1 cellular context compared by ENCODE assay signal in genomic region chr2:30267161-30267568, GRCh38.
TF ChIP-seq lines count a peak whose summit lies in the region.

No MANE protein-coding gene starts in this region.

TF ChIP-seq in H1, 55 proteins besides CTCF, POLR2A, EP300 and RAD21 (continued from another document):
- no peak for TF ChIP-seq SIX5 (IDR thresholded peaks at IDR 0.05; ENCODE audit: low read depth, low read length)
- TF ChIP-seq ASH2L (IDR thresholded peaks at IDR 0.05; ENCODE audit: low read length) = no peak
- TF ChIP-seq EGR1 (IDR thresholded peaks at IDR 0.05; ENCODE audit: borderline replicate concordance, low read depth, low read length) = no peak
- TF ChIP-seq KDM1A (IDR thresholded peaks at IDR 0.05; ENCODE audit: borderline replicate concordance, low read length) = no peak
- no peak for TF ChIP-seq SP4 (IDR thresholded peaks at IDR 0.05; ENCODE audit: low read length)
- TF ChIP-seq TCF12 (IDR thresholded peaks at IDR 0.05; ENCODE audit: low read depth, low read length) = no peak
- no peak for TF ChIP-seq CTBP2 (IDR thresholded peaks at IDR 0.05; ENCODE audit: borderline replicate concordance, insufficient read depth, insufficient read length, low read length)
- no peak for TF ChIP-seq EZH2 (IDR thresholded peaks at IDR 0.05; ENCODE audit: low read depth, low read length, severe bottlenecking)
- no peak for TF ChIP-seq CHD7 (IDR thresholded peaks at IDR 0.05; ENCODE audit: insufficient replicate concordance, low read length)
- TF ChIP-seq POU5F1 (IDR thresholded peaks at IDR 0.05; ENCODE audit: low read depth, low read length) = no peak
